22 cellular contexts compared by ENCODE assay signal in genomic region chr2:65826567-65826966, GRCh38.
"Had no signal": no experiment of that assay in that cellular context is flagged by ENCODE, and none has a peak within 500 bp of the region (broad histone marks: within the 10 kb centered on the region; RNA-seq: fewer than 3 reads in every experiment).

No MANE protein-coding gene starts in this region.

- H3K4me1 ChIP-seq: SJCRH30 had no signal

- ATAC-seq: SK-N-SH treated with all-trans-retinoic acid at 6 μM for 48 hours had no signal

- H3K36me3 ChIP-seq: MG63, SJCRH30 had no signal

- H3K9me3 ChIP-seq: SJCRH30 had no signal

- DNase-seq: Karpas-422, KG1, MG63, NCI-H1092, NCI-H1105 treated with DMSO at 0.1 percent for 48 hours, NCI-H1417 treated with DMSO at 0.1 percent for 48 hours, NCI-H146, NCI-H1694 treated with DMSO at 0.1 percent for 48 hours, NCI-H1930, NCI-H2081, NCI-H2107, NCI-H2227 treated with DMSO at 0.1 percent for 48 hours, NCI-H524, NCI-H526 treated with DMSO at 0.1 percent for 48 hours, NCI-H748 treated with DMSO at 0.1 percent for 48 hours, RPMI8226, SHP77 treated with DMSO at 0.1 percent for 48 hours, SJCRH30 had no signal

- H3K27ac ChIP-seq: HL-60, SJCRH30 had no signal

- FAIRE-seq: HTR-8/SVneo, RCC 7860 had no signal

- H3K27me3 ChIP-seq: MG63, SJCRH30 had no signal

- H3K4me3 ChIP-seq: MG63, SJCRH30 had no signal
